In the genomic region with DNA sequence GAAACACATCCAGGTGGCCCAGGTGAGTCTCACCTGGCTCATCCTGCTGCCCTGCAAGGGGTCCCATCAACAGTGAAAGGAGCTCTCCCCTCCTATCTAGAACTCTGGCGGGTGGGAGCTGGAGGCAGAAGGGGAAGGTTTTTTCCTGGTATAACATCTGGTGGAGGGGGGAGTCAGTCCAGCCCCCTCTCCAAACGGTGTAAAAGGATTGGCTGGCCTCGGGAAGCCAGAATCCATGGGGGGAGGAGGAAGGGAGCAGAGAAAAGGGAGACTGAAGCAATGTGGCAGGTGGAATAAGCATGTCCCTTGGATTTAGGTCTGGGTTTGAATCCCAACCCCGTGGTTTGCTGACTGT, we compare ENCODE assay signal across 9 cellular contexts. TPM values are rescaled to one million over a fixed set of nuclear protein-coding genes. Genes with fewer than 3 reads are reported as not detected.
DNase-seq lines count a peak whose midpoint lies in the region; ATAC-seq and TF ChIP-seq lines count a peak whose summit lies in the region.
"Had no signal": no experiment of that assay in that cellular context is flagged by ENCODE, and none has a peak within 500 bp of the region (broad histone marks: within the 10 kb centered on the region; RNA-seq: fewer than 3 reads in every experiment).

No MANE protein-coding gene starts in this region.

- no peak for ATAC-seq in effector memory CD8-positive, alpha-beta T cell (replicated peaks)

- CTCF ChIA-PET in Calu3 (lab: Charles Lee) (no interaction called here), OCI-LY7 (lab: Charles Lee; ENCODE audit: unreplicated experiment) (no interaction called here)

- H3K9me3 Mint-ChIP-seq in Calu3 (ENCODE audit: low read depth, unreplicated experiment) (no peaks in the 10 kb centered on the region), neural crest cell (no peaks in the 10 kb centered on the region)
- no peaks in the 10 kb centered on the region for H3K9me3 Mint-ChIP-seq in effector memory CD8-positive, alpha-beta T cell

- H3K36me3 Mint-ChIP-seq in Calu3 (ENCODE audit: insufficient read depth, unreplicated experiment) = peaks cover 41% of the 10 kb centered on the region
- peaks cover 8% of the 10 kb centered on the region for H3K36me3 Mint-ChIP-seq in effector memory CD8-positive, alpha-beta T cell (ENCODE audit: insufficient read depth)
- H3K36me3 Mint-ChIP-seq in neural crest cell (ENCODE audit: low read depth) = no peaks in the 10 kb centered on the region

- in situ Hi-C loops in KBM-7 (cut with MboI; ENCODE audit: low pct_unique_long_range_greater_than_20kb, low sequenced_read_pairs) = loop anchor here (25.0 kb wide), 1 partner anchor 275 kb away; no protein-coding TSS in a partner anchor

- H3K27me3 Mint-ChIP-seq in Calu3 (ENCODE audit: unreplicated experiment) = no peaks in the 10 kb centered on the region
- H3K27me3 Mint-ChIP-seq in effector memory CD8-positive, alpha-beta T cell = peaks cover 16 to 32% of the 10 kb centered on the region in 2 donors
- peaks cover 43% of the 10 kb centered on the region for H3K27me3 Mint-ChIP-seq in neural crest cell (ENCODE audit: low read depth)

- H3K4me1 Mint-ChIP-seq in Calu3 (ENCODE audit: low read depth, unreplicated experiment) (peaks cover 32% of the 10 kb centered on the region), neural crest cell (peaks cover 22% of the 10 kb centered on the region)
- peaks cover 19 to 23% of the 10 kb centered on the region in 2 donors for H3K4me1 Mint-ChIP-seq in effector memory CD8-positive, alpha-beta T cell (ENCODE audit: low read depth in 2 of 2)

- POLR2A ChIA-PET in OCI-LY7 (lab: Charles Lee) = no interaction called here

- H3K4me3 ChIP-seq in OCI-LY7 (ENCODE audit: low read depth, low read length, poor library complexity, severe bottlenecking) = no peak overlapping the region

- DNase-seq in Calu3 (no peak), NCI-H524 treated with DMSO at 0.1 percent for 48 hours (lab: John Stamatoyannopoulos, UW) (peak; percentile 82), neural crest cell (ENCODE audit: low read depth, low spot score) (no peak), OCI-LY7 (ENCODE audit: low spot score) (no peak), KBM-7 (no peak)
- DNase-seq in effector memory CD8-positive, alpha-beta T cell = no peak
- no peak for DNase-seq in stimulated activated CD4-positive, alpha-beta T cell treated with anti-CD3 and anti-CD28 coated beads, Interleukin-4, amount 100 ng/mL, for 4 hours
- DNase-seq in activated effector memory CD4-positive, alpha-beta T cell treated with Interleukin-2 at 50 U/mL for 16 hours = no peak
- DNase-seq: GF-D8 had no signal

- H2AFZ ChIP-seq in OCI-LY7 (ENCODE audit: low read length) = no peak overlapping the region

- no peaks in the 10 kb centered on the region for H3K79me2 ChIP-seq in OCI-LY7 (ENCODE audit: insufficient read depth, low read depth, low read length)

- H4K20me1 ChIP-seq in OCI-LY7 (ENCODE audit: insufficient read depth, low read length) = no peaks in the 10 kb centered on the region

- H3K27ac ChIP-seq in OCI-LY7 (ENCODE audit: low read depth, low read length, poor library complexity, severe bottlenecking) = no peak overlapping the region

- H3K9me3 ChIP-seq in OCI-LY7 (ENCODE audit: low read length) = no peaks in the 10 kb centered on the region

- H3K27ac Mint-ChIP-seq in Calu3 (ENCODE audit: unreplicated experiment) (no peak overlapping the region), neural crest cell (ENCODE audit: unreplicated experiment) (no peak overlapping the region)
- H3K27ac Mint-ChIP-seq in effector memory CD8-positive, alpha-beta T cell = peak overlapping the region; percentile 66 to 91

- intact Hi-C loops in Calu3 (cut with micrococcal nuclease; ENCODE audit: unreplicated experiment) = no loop called here
- intact Hi-C loops in OCI-LY7 (cut with micrococcal nuclease; ENCODE audit: unreplicated experiment) = no loop called here

- H3K4me1 ChIP-seq in OCI-LY7 (ENCODE audit: insufficient read depth, low read length, poor library complexity, severe bottlenecking) = peaks cover 9% of the 10 kb centered on the region

- BruUV-seq in Calu3 (replicated peaks; lab: Mats Ljungman, UMichigan) (no TSS peak), OCI-LY7 (replicated peaks; lab: Mats Ljungman, UMichigan) (no TSS peak)

- H3K36me3 ChIP-seq in OCI-LY7 (ENCODE audit: insufficient read depth, low read length) = no peaks in the 10 kb centered on the region

- peak overlapping the region; percentile 99 for H3K4me3 Mint-ChIP-seq in Calu3 (ENCODE audit: low read depth, unreplicated experiment)
- peak overlapping the region; percentile 95 to 98 for H3K4me3 Mint-ChIP-seq in effector memory CD8-positive, alpha-beta T cell
- H3K4me3 Mint-ChIP-seq in neural crest cell = peak overlapping the region; percentile 84

- TF ChIP-seq CTCF in Calu3 (IDR thresholded peaks at IDR 0.05; ENCODE audit: unreplicated experiment) (no peak), neural crest cell (conservative IDR thresholded peaks at IDR 0.05) (no peak), OCI-LY7 (conservative IDR thresholded peaks at IDR 0.05; ENCODE audit: low read length) (no peak)

- H3K4me2 ChIP-seq in OCI-LY7 (ENCODE audit: low read length) = no peak overlapping the region

- no peaks in the 10 kb centered on the region for H3K9me2 ChIP-seq in OCI-LY7 (ENCODE audit: insufficient read depth, low read length)

RNA-seq across cellular contexts. Expression of a gene that starts 1.2 kb away (rescaled TPM):
- total RNA-seq in Calu3 (2022) (56.0 and 66.0 TPM in 2 replicates), neural crest cell (31.4 and 34.7 TPM in 2 replicates), OCI-LY7 (2022) (not detected in 2 replicates)
- not detected in 2 replicates for total RNA-seq in OCI-LY7 (2014; rRNA removed; shearing (Covaris generic))

RNA-seq across cellular contexts. Expression of a gene that starts 20.7 kb away (rescaled TPM):
- total RNA-seq in Calu3 (2022) (21.9 and 24.3 TPM in 2 replicates), neural crest cell (26.5 and 27.6 TPM in 2 replicates), OCI-LY7 (2022) (20.6 and 25.2 TPM in 2 replicates)
- 15.5 and 16.3 TPM in 2 replicates for total RNA-seq in OCI-LY7 (2014; rRNA removed; shearing (Covaris generic))

Comparison
In these comparisons a context has a peak if more than half of its experiments do, and no peak if none do; other contexts are left out.
1. H3K27ac Mint-ChIP-seq: peak in effector memory CD8-positive, alpha-beta T cell (2 of 2); none in Calu3 (single experiment) and neural crest cell (single experiment).
2. RNA of a gene that starts 1.2 kb away (total RNA-seq): 56.0 to 66.0 TPM in Calu3 and 31.4 to 34.7 TPM in neural crest cell; not detected in OCI-LY7; every median in the first group is over 10 times any median in the second.
3. Peak in every context shown above with its lines, with median percentiles within 50 percentile points of each other: H3K4me3 Mint-ChIP-seq.